ENCODE assay signal across 8 cellular contexts in genomic region chr10:21078410-21079329, GRCh38.
A peak's percentile ranks its signal among the peaks of the same experiment; 100 is the strongest.
DNase-seq lines count a peak whose midpoint lies in the region; ATAC-seq, FAIRE-seq and TF ChIP-seq lines count a peak whose summit lies in the region.

No MANE protein-coding gene starts in this region.

- intact Hi-C loops in spleen (cut with DNase I; ENCODE audit: low total_unique reads), result no loop called here

- peak; percentile 77 for FAIRE-seq in GM12892 (lab: Jason Lieb, UNC)

- in situ Hi-C loops in astrocyte of the spinal cord (cut with HindIII; ENCODE audit: low sequenced_read_pairs), result no loop called here

- H2AFZ ChIP-seq in hepatocyte, result no peak overlapping the region

- H4K20me1 ChIP-seq in hepatocyte (ENCODE audit: insufficient read depth, poor library complexity, severe bottlenecking), result no peaks in the 10 kb centered on the region

- POLR2A ChIA-PET in AG04450 (lab: Yijun Ruan, JAX), result no interaction called here

- peak; percentile 83 for ATAC-seq in HG03378 (IDR thresholded peaks at IDR 0.05; ENCODE audit: unreplicated experiment)

- no peak overlapping the region for H3K4me2 ChIP-seq in hepatocyte

- H3K9me3 ChIP-seq in AG04450 (ENCODE audit: control insufficient read depth, insufficient read depth, low read length) (no peaks in the 10 kb centered on the region), hepatocyte (ENCODE audit: low read depth) (no peaks in the 10 kb centered on the region), spleen (no peaks in the 10 kb centered on the region)

- 58% methylated on average over 6 of the region's 6 CpGs for WGBS in hepatocyte (ENCODE audit: low lambda C conversion rate, missing lambda C conversion rate)
- WGBS in spleen, 5 donors, result 45 to 55% (median 51%) methylated on average over 6 of the region's 6 CpGs

- H3K36me3 ChIP-seq in hepatocyte (replicated peaks; ENCODE audit: insufficient read depth, low read depth), result no peaks in the 10 kb centered on the region
- H3K36me3 ChIP-seq in spleen, result no peaks in the 10 kb centered on the region

- CTCF ChIA-PET in AG04450 (lab: Charles Lee), result interaction anchor here (0.5 to 5.0 kb wide), 15 partner anchors 13 to 1911 kb away, joined by 3 to 38 read pairs (median 4); no protein-coding TSS in a partner anchor

- no peaks in the 10 kb centered on the region for H3K4me1 ChIP-seq in hepatocyte (ENCODE audit: insufficient read depth)
- no peaks in the 10 kb centered on the region for H3K4me1 ChIP-seq in spleen

- H3K27me3 ChIP-seq in AG04450 (ENCODE audit: control insufficient read depth, insufficient read depth, low read length) (no peaks in the 10 kb centered on the region), hepatocyte (no peaks in the 10 kb centered on the region), spleen (replicated peaks in 1 of 7) (peaks cover 0 to 25% (median 0%) of the 10 kb centered on the region in 7 donors)

- no peaks in the 10 kb centered on the region for H3K9me2 ChIP-seq in hepatocyte (replicated peaks; ENCODE audit: insufficient read depth)

- peak; percentile 15 for DNase-seq in AG04450 (ENCODE audit: low read depth, low spot score)
- DNase-seq in GM12892 (ENCODE audit: insufficient read length), result no peak
- DNase-seq in NCI-H526 (lab: John Stamatoyannopoulos, UW), result peak; percentile 39 to 77
- peak; percentile 74 for DNase-seq in astrocyte of the spinal cord (ENCODE audit: low read depth, low spot score)
- DNase-seq in hepatocyte (ENCODE audit: low spot score), result peak; percentile 80
- DNase-seq in spleen, result no peak
- DNase-seq in middle frontal gyrus (ENCODE audit: extremely low spot score, low spot score), result no peak

- TF ChIP-seq CTCF in AG04450 (IDR thresholded peaks at IDR 0.05; ENCODE audit: low read depth, low read length), result peak; percentile 87
- peak; percentile 84 for TF ChIP-seq CTCF in astrocyte of the spinal cord (IDR thresholded peaks at IDR 0.05; ENCODE audit: low read depth, low read length)
- TF ChIP-seq CTCF in hepatocyte (IDR thresholded peaks at IDR 0.05; ENCODE audit: poor library complexity), result peak; percentile 84
- TF ChIP-seq CTCF in spleen (IDR thresholded peaks at IDR 0.05 in 8 of 11, conservative IDR thresholded peaks at IDR 0.05 in 3 of 11), result peak in 7 of 11 experiments; percentile 33 to 61 (median 53)

- H3K27ac ChIP-seq in AG04450 (ENCODE audit: low read depth, low read length), result no peak overlapping the region
- H3K27ac ChIP-seq in hepatocyte, result no peak overlapping the region
- H3K27ac ChIP-seq in spleen, result no peak overlapping the region

- H3K4me3 ChIP-seq in AG04450 (ENCODE audit: low read depth, low read length) (no peak overlapping the region), astrocyte of the spinal cord (ENCODE audit: low read depth, low read length) (no peak overlapping the region), hepatocyte (no peak overlapping the region), spleen (no peak overlapping the region)

- H3K79me2 ChIP-seq in hepatocyte, result no peaks in the 10 kb centered on the region

- TF ChIP-seq POLR2A in GM12892 (IDR thresholded peaks at IDR 0.05; ENCODE audit: low read depth, low read length) (no peak), spleen (IDR thresholded peaks at IDR 0.05) (no peak)

Comparison
In these comparisons a context has a peak if more than half of its experiments do, and no peak if none do; other contexts are left out.
1. DNase-seq: peak in AG04450 (single experiment), NCI-H526 (2 of 2), astrocyte of the spinal cord (single experiment) and hepatocyte (single experiment); none in GM12892 (single experiment), spleen (single experiment) and middle frontal gyrus (single experiment).
2. Peak in every context shown above with its lines, with median percentiles within 50 percentile points of each other: CTCF ChIP-seq.